Comparison of ENCODE assay signal across 13 cellular contexts in genomic region chr15:65908876-65909275, GRCh38. TPM values are rescaled to one million over a fixed set of nuclear protein-coding genes. Genes with fewer than 3 reads are reported as not detected.
DNase-seq lines count a peak whose midpoint lies in the region; ATAC-seq and TF ChIP-seq lines count a peak whose summit lies in the region.
"Had no signal": no experiment of that assay in that cellular context is flagged by ENCODE, and none has a peak within 500 bp of the region (broad histone marks: within the 10 kb centered on the region; RNA-seq: fewer than 3 reads in every experiment).

No MANE protein-coding gene starts in this region.

- no peaks in the 10 kb centered on the region for H3K9me3 Mint-ChIP-seq in activated naive CD8-positive, alpha-beta T cell treated with anti-CD3 and anti-CD28 coated beads, Interleukin-2, amount 10 ng/mL, durations not matched to agents 7 days and 5 days
- no peaks in the 10 kb centered on the region for H3K9me3 Mint-ChIP-seq in activated naive CD8-positive, alpha-beta T cell treated with anti-CD3 and anti-CD28 coated beads for 36 hours
- H3K9me3 Mint-ChIP-seq in effector memory CD8-positive, alpha-beta T cell = no peaks in the 10 kb centered on the region
- no peaks in the 10 kb centered on the region for H3K9me3 Mint-ChIP-seq in stimulated activated naive B cell treated with anti-CD40 and anti-IgM and Interleukin-4, amounts not matched to agents 10 μg/mL and 1 μg/mL and 100 μg/mL, for 72 hours
- H3K9me3 Mint-ChIP-seq: CD14-positive monocyte; CD8-positive, alpha-beta T cell had no signal

- no peak overlapping the region for H3K27ac ChIP-seq in stomach
- H3K27ac ChIP-seq: HL-60 had no signal

- no peak for TF ChIP-seq POLR2A in stomach (IDR thresholded peaks at IDR 0.05)

- intact Hi-C loops in stomach (cut with DNase I; ENCODE audit: low total_unique reads) = no loop called here

- peak overlapping the region; percentile 34 for H3K27ac Mint-ChIP-seq in activated naive CD8-positive, alpha-beta T cell treated with anti-CD3 and anti-CD28 coated beads, Interleukin-2, amount 10 ng/mL, durations not matched to agents 7 days and 5 days
- no peak overlapping the region for H3K27ac Mint-ChIP-seq in activated naive CD8-positive, alpha-beta T cell treated with anti-CD3 and anti-CD28 coated beads for 36 hours
- peak overlapping the region; percentile 45 to 86 for H3K27ac Mint-ChIP-seq in effector memory CD8-positive, alpha-beta T cell
- H3K27ac Mint-ChIP-seq in stimulated activated naive B cell treated with anti-CD40 and anti-IgM and Interleukin-4, amounts not matched to agents 10 μg/mL and 1 μg/mL and 100 μg/mL, for 72 hours = peak overlapping the region; percentile 15
- H3K27ac Mint-ChIP-seq: CD8-positive, alpha-beta T cell had no signal

- no peaks in the 10 kb centered on the region for H3K4me1 Mint-ChIP-seq in activated naive CD8-positive, alpha-beta T cell treated with anti-CD3 and anti-CD28 coated beads, Interleukin-2, amount 10 ng/mL, durations not matched to agents 7 days and 5 days
- H3K4me1 Mint-ChIP-seq in activated naive CD8-positive, alpha-beta T cell treated with anti-CD3 and anti-CD28 coated beads for 36 hours = no peaks in the 10 kb centered on the region
- no peaks in the 10 kb centered on the region for H3K4me1 Mint-ChIP-seq in effector memory CD8-positive, alpha-beta T cell (ENCODE audit: low read depth in 2 of 2)
- H3K4me1 Mint-ChIP-seq in stimulated activated naive B cell treated with anti-CD40 and anti-IgM and Interleukin-4, amounts not matched to agents 10 μg/mL and 1 μg/mL and 100 μg/mL, for 72 hours = peaks cover 8 to 11% of the 10 kb centered on the region in 2 donors
- H3K4me1 Mint-ChIP-seq: CD14-positive monocyte had no signal

- no peak overlapping the region for H3K4me3 Mint-ChIP-seq in activated naive CD8-positive, alpha-beta T cell treated with anti-CD3 and anti-CD28 coated beads, Interleukin-2, amount 10 ng/mL, durations not matched to agents 7 days and 5 days
- H3K4me3 Mint-ChIP-seq in activated naive CD8-positive, alpha-beta T cell treated with anti-CD3 and anti-CD28 coated beads for 36 hours = no peak overlapping the region
- H3K4me3 Mint-ChIP-seq in effector memory CD8-positive, alpha-beta T cell = no peak overlapping the region
- H3K4me3 Mint-ChIP-seq in stimulated activated naive B cell treated with anti-CD40 and anti-IgM and Interleukin-4, amounts not matched to agents 10 μg/mL and 1 μg/mL and 100 μg/mL, for 72 hours = no peak overlapping the region
- H3K4me3 Mint-ChIP-seq: CD14-positive monocyte; CD8-positive, alpha-beta T cell had no signal

- H3K27me3 ChIP-seq in H7 (ENCODE audit: control insufficient read depth, insufficient read depth, low read length) = no peaks in the 10 kb centered on the region
- H3K27me3 ChIP-seq in stomach = no peaks in the 10 kb centered on the region

- H3K9me3 ChIP-seq in stomach = no peaks in the 10 kb centered on the region

- peaks cover 5% of the 10 kb centered on the region for H3K36me3 ChIP-seq in H7 (replicated peaks; ENCODE audit: control insufficient read depth, insufficient read depth, low read length)
- H3K36me3 ChIP-seq in stomach = peaks cover 24 to 96% (median 85%) of the 10 kb centered on the region in 4 donors

- no peaks in the 10 kb centered on the region for H3K4me1 ChIP-seq in stomach

- no peak for DNase-seq in activated naive CD8-positive, alpha-beta T cell treated with anti-CD3 and anti-CD28 coated beads, Interleukin-2, amount 10 ng/mL, durations not matched to agents 7 days and 5 days
- DNase-seq in activated naive CD8-positive, alpha-beta T cell treated with anti-CD3 and anti-CD28 coated beads for 36 hours = no peak
- DNase-seq in H7 (peak; percentile 4), SKM-1 (lab: John Stamatoyannopoulos, UW; ENCODE audit: unreplicated experiment) (no peak), stomach (no peak)
- no peak for DNase-seq in effector memory CD8-positive, alpha-beta T cell
- DNase-seq in stimulated activated naive B cell treated with anti-CD40 and anti-IgM and Interleukin-4, amounts not matched to agents 10 μg/mL and 1 μg/mL and 100 μg/mL, for 72 hours = no peak
- DNase-seq: DMS53, GF-D8 had no signal

- TF ChIP-seq EP300 in stomach (IDR thresholded peaks at IDR 0.05) = no peak

- no peaks in the 10 kb centered on the region for H3K27me3 Mint-ChIP-seq in activated naive CD8-positive, alpha-beta T cell treated with anti-CD3 and anti-CD28 coated beads, Interleukin-2, amount 10 ng/mL, durations not matched to agents 7 days and 5 days
- no peaks in the 10 kb centered on the region for H3K27me3 Mint-ChIP-seq in activated naive CD8-positive, alpha-beta T cell treated with anti-CD3 and anti-CD28 coated beads for 36 hours
- no peaks in the 10 kb centered on the region for H3K27me3 Mint-ChIP-seq in effector memory CD8-positive, alpha-beta T cell
- no peaks in the 10 kb centered on the region for H3K27me3 Mint-ChIP-seq in stimulated activated naive B cell treated with anti-CD40 and anti-IgM and Interleukin-4, amounts not matched to agents 10 μg/mL and 1 μg/mL and 100 μg/mL, for 72 hours

- POLR2A ChIA-PET in activated naive CD8-positive, alpha-beta T cell treated with anti-CD3 and anti-CD28 coated beads, Interleukin-2, amount 10 ng/mL, durations not matched to agents 7 days and 5 days (lab: Charles Lee) = no interaction called here

- ATAC-seq in activated naive CD8-positive, alpha-beta T cell treated with anti-CD3 and anti-CD28 coated beads, Interleukin-2, amount 10 ng/mL, durations not matched to agents 7 days and 5 days (ENCODE audit: low read depth) = no peak
- ATAC-seq in effector memory CD8-positive, alpha-beta T cell (replicated peaks) = no peak
- ATAC-seq in stimulated activated naive B cell treated with anti-CD40 and anti-IgM and Interleukin-4, amounts not matched to agents 10 μg/mL and 1 μg/mL and 100 μg/mL, for 72 hours (replicated peaks) = no peak
- ATAC-seq: CD8-positive, alpha-beta T cell; HCT116 had no signal

- 96 to 100% (median 98%) methylated on average over 4 of the region's 4 CpGs for WGBS in stomach, 5 donors

- TF ChIP-seq CTCF in stomach (IDR thresholded peaks at IDR 0.05) = no peak

- peaks cover 7% of the 10 kb centered on the region for H3K36me3 Mint-ChIP-seq in activated naive CD8-positive, alpha-beta T cell treated with anti-CD3 and anti-CD28 coated beads, Interleukin-2, amount 10 ng/mL, durations not matched to agents 7 days and 5 days
- H3K36me3 Mint-ChIP-seq in activated naive CD8-positive, alpha-beta T cell treated with anti-CD3 and anti-CD28 coated beads for 36 hours = peaks cover 6% of the 10 kb centered on the region
- peaks cover 9% of the 10 kb centered on the region for H3K36me3 Mint-ChIP-seq in effector memory CD8-positive, alpha-beta T cell (ENCODE audit: insufficient read depth)
- H3K36me3 Mint-ChIP-seq in stimulated activated naive B cell treated with anti-CD40 and anti-IgM and Interleukin-4, amounts not matched to agents 10 μg/mL and 1 μg/mL and 100 μg/mL, for 72 hours = peaks cover 22 to 43% of the 10 kb centered on the region in 2 donors

- H3K4me3 ChIP-seq in H7 (ENCODE audit: insufficient read depth, low read depth, low read length) = no peak overlapping the region
- H3K4me3 ChIP-seq in stomach = no peak overlapping the region

RNA-seq across cellular contexts. Expression of gene RAB11A, which starts 39.6 kb away (rescaled TPM):
- total RNA-seq in activated naive CD8-positive, alpha-beta T cell treated with anti-CD3 and anti-CD28 coated beads, Interleukin-2, amount 10 ng/mL, durations not matched to agents 7 days and 5 days = 100 to 1,000 TPM; 141 to 151 TPM
- total RNA-seq in activated naive CD8-positive, alpha-beta T cell treated with anti-CD3 and anti-CD28 coated beads for 36 hours = 100 to 1,000 TPM; 129 to 130 TPM
- total RNA-seq in H7 (2014; rRNA removed; shearing (Covaris generic)) = 206 and 229 TPM in 2 replicates
- 100 to 1,000 TPM; 133 to 267 (median 172) TPM for total RNA-seq in stomach
- polyA plus RNA-seq in stomach = 100 to 1,000 TPM; 129 to 360 (median 194) TPM
